17 cellular contexts compared by ENCODE assay signal in genomic region chr1:151049458-151049857, GRCh38. TPM values are rescaled to one million over a fixed set of nuclear protein-coding genes. Genes with fewer than 3 reads are reported as not detected.
DNase-seq lines count a peak whose midpoint lies in the region; ATAC-seq and TF ChIP-seq lines count a peak whose summit lies in the region.
"Had no signal": no experiment of that assay in that cellular context is flagged by ENCODE, and none has a peak within 500 bp of the region (broad histone marks: within the 10 kb centered on the region; RNA-seq: fewer than 3 reads in every experiment).

No MANE protein-coding gene starts in this region.

- WGBS in neuronal stem cell (ENCODE audit: extremely low coverage in 2 of 2, insufficient read length in 2 of 2, insufficient replicate concordance in 1 of 2), 2 donors = no CpG with 5 or more reads among the region's 5 CpGs
- 100% methylated on average over 3 to 5 of the region's 5 CpGs for WGBS in upper lobe of left lung, 2 donors

- H3K9me3 ChIP-seq in neuronal stem cell (replicated peaks in 1 of 2; ENCODE audit: control insufficient read depth in 2 of 2, insufficient read depth in 1 of 2, low read depth in 1 of 2, low read length in 2 of 2) (no peaks in the 10 kb centered on the region), upper lobe of left lung (no peaks in the 10 kb centered on the region)
- H3K9me3 ChIP-seq: thyroid gland had no signal

- H3K4me2 ChIP-seq in neuronal stem cell (ENCODE audit: insufficient read depth, low read length, poor library complexity, severe bottlenecking) = no peak overlapping the region

- peak overlapping the region; percentile 71 for H3K27ac Mint-ChIP-seq in activated CD4-positive, alpha-beta T cell treated with anti-CD3 and anti-CD28 coated beads, Interleukin-2, amount 10 ng/mL, durations not matched to agents 7 days and 5 days
- peak overlapping the region; percentile 23 to 94 (median 88) for H3K27ac Mint-ChIP-seq in IgD-negative memory B cell
- H3K27ac Mint-ChIP-seq: activated naive CD4-positive, alpha-beta T cell treated with anti-CD3 and anti-CD28 coated beads for 36 hours had no signal

- no peak overlapping the region for H3K4me3 Mint-ChIP-seq in activated CD4-positive, alpha-beta T cell treated with anti-CD3 and anti-CD28 coated beads, Interleukin-2, amount 10 ng/mL, durations not matched to agents 7 days and 5 days
- peak overlapping the region; percentile 16 to 98 (median 82) for H3K4me3 Mint-ChIP-seq in IgD-negative memory B cell

- no peaks in the 10 kb centered on the region for H3K27me3 Mint-ChIP-seq in activated CD4-positive, alpha-beta T cell treated with anti-CD3 and anti-CD28 coated beads, Interleukin-2, amount 10 ng/mL, durations not matched to agents 7 days and 5 days
- H3K27me3 Mint-ChIP-seq in IgD-negative memory B cell = no peaks in the 10 kb centered on the region

- no peak overlapping the region for H2BK120ac ChIP-seq in neuronal stem cell (ENCODE audit: low read depth, low read length)

- H2BK15ac ChIP-seq in neuronal stem cell (ENCODE audit: low read length) = no peak overlapping the region

- peak overlapping the region; percentile 73 for H3K14ac ChIP-seq in neuronal stem cell (ENCODE audit: low read length)

- POLR2A ChIA-PET in activated CD4-positive, alpha-beta T cell treated with anti-CD3 and anti-CD28 coated beads, Interleukin-2, amount 10 ng/mL, durations not matched to agents 7 days and 5 days (lab: Charles Lee) = interaction anchor here (0.7 kb wide), 1 partner anchor 262 kb away, joined by 12 read pairs; no protein-coding TSS in a partner anchor

- H2AFZ ChIP-seq in neuronal stem cell (ENCODE audit: low read length) = no peak overlapping the region

- H3K36me3 ChIP-seq in neuronal stem cell (replicated peaks in 1 of 2; ENCODE audit: control insufficient read depth in 2 of 2, insufficient read depth in 2 of 2, low read length in 2 of 2) = peaks cover 17 to 46% of the 10 kb centered on the region in 2 donors
- peaks cover 25 to 35% (median 28%) of the 10 kb centered on the region in 4 donors for H3K36me3 ChIP-seq in upper lobe of left lung

- H3K23ac ChIP-seq in neuronal stem cell (ENCODE audit: low read depth, low read length, poor library complexity) = no peak overlapping the region

- H3K27ac ChIP-seq in coronary artery (peak overlapping the region in 1 of 2 donors; percentile 47), neuronal stem cell (replicated peaks; ENCODE audit: low read length) (no peak overlapping the region), upper lobe of left lung (peak overlapping the region in 2 of 4 donors; percentile 4 to 91)

- H3K9ac ChIP-seq in neuronal stem cell (ENCODE audit: low read depth, low read length, poor library complexity) = no peak overlapping the region

- H4K8ac ChIP-seq in neuronal stem cell (ENCODE audit: low read depth, low read length) = no peak overlapping the region

- no peak for ATAC-seq in upper lobe of left lung (ENCODE audit: low FRiP score in 2 of 2)

- H3K18ac ChIP-seq in neuronal stem cell (ENCODE audit: low read length) = no peak overlapping the region

- H3K4me3 ChIP-seq in coronary artery (peak overlapping the region; percentile 22), neuronal stem cell (ENCODE audit: low read length in 2 of 2) (no peak overlapping the region), upper lobe of left lung (no peak overlapping the region)

- H4K91ac ChIP-seq in neuronal stem cell (ENCODE audit: low read depth, low read length, poor library complexity) = no peak overlapping the region

- no peak overlapping the region for H3K4ac ChIP-seq in neuronal stem cell (ENCODE audit: low read length)

- H3K27me3 ChIP-seq in neuronal stem cell (ENCODE audit: control insufficient read depth in 3 of 3, insufficient read depth in 3 of 3, low read depth in 1 of 3, low read length in 3 of 3) (no peaks in the 10 kb centered on the region), upper lobe of left lung (no peaks in the 10 kb centered on the region)
- H3K27me3 ChIP-seq: thyroid gland had no signal

- peaks cover 58% of the 10 kb centered on the region for H3K4me1 Mint-ChIP-seq in activated CD4-positive, alpha-beta T cell treated with anti-CD3 and anti-CD28 coated beads, Interleukin-2, amount 10 ng/mL, durations not matched to agents 7 days and 5 days
- peaks cover 24 to 27% (median 26%) of the 10 kb centered on the region in 3 donors for H3K4me1 Mint-ChIP-seq in IgD-negative memory B cell

- TF ChIP-seq CTCF in coronary artery (IDR thresholded peaks at IDR 0.05) (no peak), upper lobe of left lung (IDR thresholded peaks at IDR 0.05) (no peak)

- CTCF ChIA-PET in activated CD4-positive, alpha-beta T cell treated with anti-CD3 and anti-CD28 coated beads, Interleukin-2, amount 10 ng/mL, durations not matched to agents 7 days and 5 days (lab: Charles Lee) = interaction anchor here (0.7 to 2.6 kb wide), 5 partner anchors 8 to 25 kb away, joined by 4 to 13 read pairs (median 6); partner anchors contain the start of genes CDC42SE1 and MLLT11

- DNase-seq in activated CD4-positive, alpha-beta T cell treated with anti-CD3 and anti-CD28 coated beads, Interleukin-2, amount 10 ng/mL, durations not matched to agents 7 days and 5 days = no peak
- DNase-seq in activated CD4-positive, alpha-beta T cell treated with anti-CD3 and anti-CD28 coated beads, Interleukin-2, amount 50 U/mL, for 1 hour = no peak
- DNase-seq in coronary artery (ENCODE audit: low spot score) = no peak
- no peak for DNase-seq in neuronal stem cell (ENCODE audit: low spot score)
- DNase-seq in stimulated activated CD4-positive, alpha-beta T cell treated with anti-CD3 and anti-CD28 coated beads, Interleukin-4, amount 100 ng/mL, for 4 hours = no peak
- DNase-seq in upper lobe of left lung = no peak
- DNase-seq in NCI-H510A (lab: John Stamatoyannopoulos, UW) = no peak
- DNase-seq: ACHN; activated CD4-positive, alpha-beta T cell treated with anti-CD3 and anti-CD28 coated beads for 48 hours; activated naive CD4-positive, alpha-beta T cell treated with anti-CD3 and anti-CD28 coated beads for 36 hours; cortex of kidney; mammary epithelial cell; NCI-H2171 treated with DMSO at 0.1 percent for 48 hours; stimulated activated CD4-positive, alpha-beta T cell treated with anti-CD3 and anti-CD28 coated beads, Interleukin-12 subunit alpha, Interleukin-12 subunit beta, amount 100 ng/mL, for 4 hours; SW 1271; thyroid gland had no signal

- H3K9me3 Mint-ChIP-seq in activated CD4-positive, alpha-beta T cell treated with anti-CD3 and anti-CD28 coated beads, Interleukin-2, amount 10 ng/mL, durations not matched to agents 7 days and 5 days = no peaks in the 10 kb centered on the region
- no peaks in the 10 kb centered on the region for H3K9me3 Mint-ChIP-seq in IgD-negative memory B cell
- H3K9me3 Mint-ChIP-seq: activated naive CD4-positive, alpha-beta T cell treated with anti-CD3 and anti-CD28 coated beads for 36 hours had no signal

- TF ChIP-seq POLR2A in upper lobe of left lung (IDR thresholded peaks at IDR 0.05) = no peak

- peaks cover 34% of the 10 kb centered on the region for H3K36me3 Mint-ChIP-seq in activated CD4-positive, alpha-beta T cell treated with anti-CD3 and anti-CD28 coated beads, Interleukin-2, amount 10 ng/mL, durations not matched to agents 7 days and 5 days (ENCODE audit: low read depth)
- H3K36me3 Mint-ChIP-seq in IgD-negative memory B cell = no peaks in the 10 kb centered on the region

- H3K4me1 ChIP-seq in neuronal stem cell (ENCODE audit: control insufficient read depth in 2 of 2, insufficient read depth in 1 of 2, low read depth in 1 of 2, low read length in 2 of 2) = peaks cover 2 to 3% of the 10 kb centered on the region in 2 donors
- peaks cover 9 to 26% (median 14%) of the 10 kb centered on the region in 4 donors for H3K4me1 ChIP-seq in upper lobe of left lung

- no peak overlapping the region for H2BK12ac ChIP-seq in neuronal stem cell (ENCODE audit: low read length)

- no peak overlapping the region for H2BK5ac ChIP-seq in neuronal stem cell (ENCODE audit: low read length)

- TF ChIP-seq EP300 in upper lobe of left lung (IDR thresholded peaks at IDR 0.05) = no peak

- no peak overlapping the region for H2AK5ac ChIP-seq in neuronal stem cell (ENCODE audit: low read depth, low read length)

- peaks cover 4% of the 10 kb centered on the region for H3K79me1 ChIP-seq in neuronal stem cell (ENCODE audit: low read depth, low read length)

RNA-seq across cellular contexts. Expression of gene C1orf56, which starts 1.9 kb away (rescaled TPM):
- 1 to 10 TPM in 1 of 2 experiments, under 1 TPM in 1; 0.62 to 1.3 TPM for total RNA-seq in activated CD4-positive, alpha-beta T cell treated with anti-CD3 and anti-CD28 coated beads, Interleukin-2, amount 10 ng/mL, durations not matched to agents 7 days and 5 days
- 4.5 TPM for polyA plus RNA-seq in IgD-negative memory B cell
- polyA plus RNA-seq in neuronal stem cell (2013, experiment 1 of 2) = 5.0 TPM
- polyA plus RNA-seq in neuronal stem cell (2013, experiment 2 of 2) = 5.3 TPM
- total RNA-seq in upper lobe of left lung = 1 to 10 TPM; 2.6 to 9.4 (median 3.8) TPM

RNA-seq across cellular contexts. Expression of gene CDC42SE1, which starts 10.0 kb away (rescaled TPM):
- total RNA-seq in activated CD4-positive, alpha-beta T cell treated with anti-CD3 and anti-CD28 coated beads, Interleukin-2, amount 10 ng/mL, durations not matched to agents 7 days and 5 days = 100 to 1,000 TPM; 350 to 360 TPM
- 86.2 TPM for polyA plus RNA-seq in IgD-negative memory B cell
- 43.2 TPM for polyA plus RNA-seq in neuronal stem cell (2013, experiment 1 of 2)
- 42.9 TPM for polyA plus RNA-seq in neuronal stem cell (2013, experiment 2 of 2)
- total RNA-seq in upper lobe of left lung = 100 to 1,000 TPM in 1 of 6 donors, 10 to 100 TPM in 5; 66.9 to 131 (median 90.5) TPM

RNA-seq across cellular contexts. Expression of gene MLLT11, which starts 10.7 kb away (rescaled TPM):
- 1 to 10 TPM; 3.6 to 4.7 TPM for total RNA-seq in activated CD4-positive, alpha-beta T cell treated with anti-CD3 and anti-CD28 coated beads, Interleukin-2, amount 10 ng/mL, durations not matched to agents 7 days and 5 days
- 1.5 TPM for polyA plus RNA-seq in IgD-negative memory B cell
- polyA plus RNA-seq in neuronal stem cell (2013, experiment 1 of 2) = 74.8 TPM
- 76.0 TPM for polyA plus RNA-seq in neuronal stem cell (2013, experiment 2 of 2)
- total RNA-seq in upper lobe of left lung = 1 to 10 TPM in 4 of 6 donors, under 1 TPM in 2; 0.30 to 1.3 (median 1.1) TPM

RNA-seq across cellular contexts. Expression of gene BNIPL, which starts 13.1 kb away (rescaled TPM):
- total RNA-seq in activated CD4-positive, alpha-beta T cell treated with anti-CD3 and anti-CD28 coated beads, Interleukin-2, amount 10 ng/mL, durations not matched to agents 7 days and 5 days = 1 to 10 TPM in 1 of 2 experiments, under 1 TPM in 1; 0.99 to 1.5 TPM
- 0.13 TPM for polyA plus RNA-seq in IgD-negative memory B cell
- polyA plus RNA-seq in neuronal stem cell (2013, experiment 1 of 2) = 0.40 TPM
- 0.26 TPM for polyA plus RNA-seq in neuronal stem cell (2013, experiment 2 of 2)
- 100 to 1,000 TPM in 1 of 6 donors, 10 to 100 TPM in 2, 1 to 10 TPM in 3; 2.3 to 213 (median 11.7) TPM for total RNA-seq in upper lobe of left lung

RNA-seq across cellular contexts. Expression of gene GABPB2, which starts 21.1 kb away (rescaled TPM):
- total RNA-seq in activated CD4-positive, alpha-beta T cell treated with anti-CD3 and anti-CD28 coated beads, Interleukin-2, amount 10 ng/mL, durations not matched to agents 7 days and 5 days = 10 to 100 TPM; 28.1 to 30.9 TPM
- 5.5 TPM for polyA plus RNA-seq in IgD-negative memory B cell
- 2.4 TPM for polyA plus RNA-seq in neuronal stem cell (2013, experiment 1 of 2)
- 2.6 TPM for polyA plus RNA-seq in neuronal stem cell (2013, experiment 2 of 2)
- total RNA-seq in upper lobe of left lung = 10 to 100 TPM in 4 of 6 donors, 1 to 10 TPM in 2; 6.8 to 32.5 (median 13.0) TPM
